Comparison of ENCODE assay signal across 20 cellular contexts in the genomic region with DNA sequence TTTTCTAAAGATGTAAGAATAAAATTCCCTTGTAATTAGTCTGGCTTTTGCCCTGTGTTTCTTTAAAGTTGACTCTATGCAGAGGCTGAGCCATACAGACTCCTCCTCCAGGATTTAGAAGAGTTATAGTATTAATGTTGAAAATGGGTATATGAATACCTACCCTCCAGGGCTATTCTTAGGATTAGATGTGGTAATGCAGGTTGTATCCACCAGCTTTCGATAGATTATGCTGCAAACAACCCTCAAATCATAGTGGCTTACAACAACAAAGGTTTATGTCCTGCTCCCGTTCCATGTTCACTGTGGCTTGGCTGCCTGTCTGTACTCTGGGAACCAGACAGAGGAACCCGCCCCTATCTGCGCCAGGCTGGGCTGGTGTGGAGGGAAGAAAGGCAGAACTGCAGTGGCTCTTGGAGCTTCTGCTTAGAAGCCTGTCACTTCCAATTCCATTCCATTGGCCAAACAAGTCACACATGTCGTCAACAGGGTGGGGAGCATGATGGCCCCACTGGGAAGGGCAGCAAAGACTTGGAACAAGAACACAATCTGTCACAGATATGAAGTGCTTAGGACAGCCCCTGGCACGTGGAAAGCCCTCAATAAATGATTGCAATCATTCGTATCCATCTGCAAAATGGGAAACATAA.
DNase-seq lines count a peak whose midpoint lies in the region; TF ChIP-seq lines count a peak whose summit lies in the region.
"Had no signal": no experiment of that assay in that cellular context is flagged by ENCODE, and none has a peak within 500 bp of the region (broad histone marks: within the 10 kb centered on the region; RNA-seq: fewer than 3 reads in every experiment).

No MANE protein-coding gene starts in this region.

- TF ChIP-seq EP300 in SK-N-SH (IDR thresholded peaks at IDR 0.05; ENCODE audit: borderline replicate concordance in 1 of 2, low read depth in 1 of 2, low read length in 1 of 2) = no peak; a peak in 1 of 4 replicates

- H3K9me2 ChIP-seq in SK-N-SH (no peaks in the 10 kb centered on the region), OCI-LY7 (ENCODE audit: insufficient read depth, low read length) (no peaks in the 10 kb centered on the region)

- H3K4me2 ChIP-seq in SK-N-SH = no peak overlapping the region
- H3K4me2 ChIP-seq in OCI-LY7 (ENCODE audit: low read length) = no peak overlapping the region

- intact Hi-C loops in OCI-LY7 (cut with micrococcal nuclease; ENCODE audit: unreplicated experiment) = no loop called here

- TF ChIP-seq CTCF in SK-N-SH (IDR thresholded peaks at IDR 0.05) (no peak), right atrium auricular region (IDR thresholded peaks at IDR 0.05) (no peak), OCI-LY7 (conservative IDR thresholded peaks at IDR 0.05; ENCODE audit: low read length) (no peak)

- H3K27ac ChIP-seq in SK-N-SH (ENCODE audit: low read depth in 2 of 2, low read length in 1 of 2) (peak overlapping the region in 1 of 2 experiments; percentile 58; a peak in 2 of 4 replicates), right atrium auricular region (peak overlapping the region in 1 of 2 donors; percentile 24), OCI-LY7 (ENCODE audit: low read depth, low read length, poor library complexity, severe bottlenecking) (no peak overlapping the region)
- H3K27ac ChIP-seq: uterus had no signal

- H3K4me1 ChIP-seq in SK-N-SH (ENCODE audit: control insufficient read depth in 1 of 2, insufficient read depth in 2 of 2, low read depth in 1 of 2, low read length in 1 of 2) (peaks cover 0 to 19% of the 10 kb centered on the region in 2 experiments; a peak in 1 of 4 replicates), right atrium auricular region (peaks cover 0 to 10% of the 10 kb centered on the region in 2 donors), OCI-LY7 (ENCODE audit: insufficient read depth, low read length, poor library complexity, severe bottlenecking) (peaks cover 27% of the 10 kb centered on the region)
- H3K4me1 ChIP-seq: uterus had no signal

- no peaks in the 10 kb centered on the region for H3F3A ChIP-seq in SK-N-SH (replicated peaks; ENCODE audit: insufficient read depth)

- CTCF ChIA-PET in SK-N-SH (lab: Yijun Ruan, JAX) = interaction anchor here (1.2 kb wide), 1 partner anchor 609 kb away, joined by 4 read pairs; no protein-coding TSS in a partner anchor
- CTCF ChIA-PET in OCI-LY7 (lab: Charles Lee; ENCODE audit: unreplicated experiment) = no interaction called here

- POLR2A ChIA-PET in SK-N-SH (lab: Yijun Ruan, JAX) (no interaction called here), OCI-LY7 (lab: Charles Lee) (interaction anchor here (0.6 to 0.7 kb wide), 3 partner anchors 15 to 208 kb away, joined by 3 to 4 read pairs (median 3); no protein-coding TSS in a partner anchor)

- no peak for TF ChIP-seq RAD21 in SK-N-SH (IDR thresholded peaks at IDR 0.05; ENCODE audit: low read length)

- 24% methylated on average over 5 of the region's 7 CpGs for WGBS in SK-N-SH (ENCODE audit: low lambda C conversion rate)

- H3K27me3 ChIP-seq in SK-N-SH (ENCODE audit: insufficient read depth) = no peaks in the 10 kb centered on the region
- H3K27me3 ChIP-seq in right atrium auricular region = no peaks in the 10 kb centered on the region
- H3K27me3 ChIP-seq: uterus had no signal

- no peaks in the 10 kb centered on the region for H3K36me3 ChIP-seq in SK-N-SH (replicated peaks in 1 of 2; ENCODE audit: control insufficient read depth in 1 of 2, insufficient read depth in 2 of 2, low read length in 1 of 2)
- no peaks in the 10 kb centered on the region for H3K36me3 ChIP-seq in right atrium auricular region
- H3K36me3 ChIP-seq in OCI-LY7 (ENCODE audit: insufficient read depth, low read length) = no peaks in the 10 kb centered on the region; the same call in 1 of the 2 replicates
- H3K36me3 ChIP-seq: uterus had no signal

- H3K4me3 ChIP-seq in SK-N-SH (ENCODE audit: low read depth in 2 of 2, low read length in 1 of 2) (no peak overlapping the region), right atrium auricular region (no peak overlapping the region), OCI-LY7 (ENCODE audit: low read depth, low read length, poor library complexity, severe bottlenecking) (no peak overlapping the region)
- H3K4me3 ChIP-seq: uterus had no signal

- no TSS peak for BruUV-seq in OCI-LY7 (replicated peaks; lab: Mats Ljungman, UMichigan)

- H3K79me2 ChIP-seq in SK-N-SH (ENCODE audit: insufficient read depth) = no peaks in the 10 kb centered on the region
- no peaks in the 10 kb centered on the region for H3K79me2 ChIP-seq in OCI-LY7 (ENCODE audit: insufficient read depth, low read depth, low read length)

- H3K9ac ChIP-seq in SK-N-SH = no peak overlapping the region

- H3K9me3 ChIP-seq in SK-N-SH (no peaks in the 10 kb centered on the region), right atrium auricular region (no peaks in the 10 kb centered on the region), OCI-LY7 (ENCODE audit: low read length) (peaks cover 13% of the 10 kb centered on the region)
- H3K9me3 ChIP-seq: uterus had no signal

- H4K20me1 ChIP-seq in SK-N-SH (ENCODE audit: insufficient read depth) (no peaks in the 10 kb centered on the region), OCI-LY7 (ENCODE audit: insufficient read depth, low read length) (no peaks in the 10 kb centered on the region)

- no peak overlapping the region for H2AFZ ChIP-seq in SK-N-SH (ENCODE audit: low read depth)
- H2AFZ ChIP-seq in OCI-LY7 (ENCODE audit: low read length) = no peak overlapping the region

- DNase-seq in GM03348 (ENCODE audit: low spot score) (peak; percentile 12), SK-N-SH (peak; percentile 67), right atrium auricular region (ENCODE audit: low spot score) (peak; percentile 82), retina (peak; percentile 54), DMS53 (lab: John Stamatoyannopoulos, UW) (no peak), NCI-H82 treated with DMSO at 0.1 percent for 48 hours (lab: John Stamatoyannopoulos, UW; ENCODE audit: unreplicated experiment) (no peak), OCI-LY7 (ENCODE audit: low spot score) (no peak), NCI-H1105 (lab: John Stamatoyannopoulos, UW) (no peak)
- DNase-seq: activated B cell treated with CpG ODN at 0.5 μM for 24 hours; activated CD4-positive, alpha-beta T cell treated with anti-CD3 and anti-CD28 coated beads, Interleukin-2, amount 50 U/mL, for 1 hour; activated naive CD4-positive, alpha-beta T cell treated with anti-CD3 and anti-CD28 coated beads, Interleukin-2, amount 10 ng/mL, durations not matched to agents 7 days and 5 days; effector CD4-positive, alpha-beta T cell; Karpas-422; mesendoderm; naive B cell; NCI-H1930; PC-3; stimulated activated CD4-positive, alpha-beta T cell treated with anti-CD3 and anti-CD28 coated beads, Interleukin-12 subunit alpha, Interleukin-12 subunit beta, amount 100 ng/mL, for 4 hours; stimulated activated CD4-positive, alpha-beta T cell treated with anti-CD3 and anti-CD28 coated beads, Interleukin-4, amount 100 ng/mL, for 1 hour; uterus had no signal

TF ChIP-seq in SK-N-SH, 30 proteins besides CTCF, POLR2A, EP300 and RAD21:
- TF ChIP-seq NRF1 (IDR thresholded peaks at IDR 0.05; ENCODE audit: low read depth, low read length) (0 out of 2 replicates have a peak, but pooled peaks have one; percentile 7), RFX5 (IDR thresholded peaks at IDR 0.05; ENCODE audit: low read length) (no peak), RCOR1 (IDR thresholded peaks at IDR 0.05; ENCODE audit: low read length) (peak; percentile 30; the same call in 1 of the 2 replicates), ELF1 (IDR thresholded peaks at IDR 0.05) (no peak), TCF12 (IDR thresholded peaks at IDR 0.05) (peak; percentile 21; the same call in 1 of the 2 replicates), SMC3 (IDR thresholded peaks at IDR 0.05; ENCODE audit: low read depth, low read length) (no peak), GATA2 (CRISPR knock-in tag; IDR thresholded peaks at IDR 0.05) (peak; percentile 60), SIN3A (IDR thresholded peaks at IDR 0.05; ENCODE audit: borderline replicate concordance, low read depth, low read length) (no peak)

Comparison
In these comparisons a context has a peak if more than half of its experiments do, and no peak if none do; other contexts are left out.
1. DNase-seq: peak in GM03348 (single experiment), SK-N-SH (single experiment), right atrium auricular region (single experiment) and retina (single experiment); none in DMS53 (single experiment), NCI-H82 treated with DMSO at 0.1 percent for 48 hours (single experiment), OCI-LY7 (single experiment) and NCI-H1105 (single experiment).